2 cellular contexts compared by ENCODE assay signal in genomic region chr21:39595465-39595864, GRCh38.
TF ChIP-seq lines count a peak whose summit lies in the region.

No MANE protein-coding gene starts in this region.

TF ChIP-seq in GM23338, 12 proteins besides CTCF, POLR2A, EP300 and RAD21:
- TF ChIP-seq, protein P1, sequence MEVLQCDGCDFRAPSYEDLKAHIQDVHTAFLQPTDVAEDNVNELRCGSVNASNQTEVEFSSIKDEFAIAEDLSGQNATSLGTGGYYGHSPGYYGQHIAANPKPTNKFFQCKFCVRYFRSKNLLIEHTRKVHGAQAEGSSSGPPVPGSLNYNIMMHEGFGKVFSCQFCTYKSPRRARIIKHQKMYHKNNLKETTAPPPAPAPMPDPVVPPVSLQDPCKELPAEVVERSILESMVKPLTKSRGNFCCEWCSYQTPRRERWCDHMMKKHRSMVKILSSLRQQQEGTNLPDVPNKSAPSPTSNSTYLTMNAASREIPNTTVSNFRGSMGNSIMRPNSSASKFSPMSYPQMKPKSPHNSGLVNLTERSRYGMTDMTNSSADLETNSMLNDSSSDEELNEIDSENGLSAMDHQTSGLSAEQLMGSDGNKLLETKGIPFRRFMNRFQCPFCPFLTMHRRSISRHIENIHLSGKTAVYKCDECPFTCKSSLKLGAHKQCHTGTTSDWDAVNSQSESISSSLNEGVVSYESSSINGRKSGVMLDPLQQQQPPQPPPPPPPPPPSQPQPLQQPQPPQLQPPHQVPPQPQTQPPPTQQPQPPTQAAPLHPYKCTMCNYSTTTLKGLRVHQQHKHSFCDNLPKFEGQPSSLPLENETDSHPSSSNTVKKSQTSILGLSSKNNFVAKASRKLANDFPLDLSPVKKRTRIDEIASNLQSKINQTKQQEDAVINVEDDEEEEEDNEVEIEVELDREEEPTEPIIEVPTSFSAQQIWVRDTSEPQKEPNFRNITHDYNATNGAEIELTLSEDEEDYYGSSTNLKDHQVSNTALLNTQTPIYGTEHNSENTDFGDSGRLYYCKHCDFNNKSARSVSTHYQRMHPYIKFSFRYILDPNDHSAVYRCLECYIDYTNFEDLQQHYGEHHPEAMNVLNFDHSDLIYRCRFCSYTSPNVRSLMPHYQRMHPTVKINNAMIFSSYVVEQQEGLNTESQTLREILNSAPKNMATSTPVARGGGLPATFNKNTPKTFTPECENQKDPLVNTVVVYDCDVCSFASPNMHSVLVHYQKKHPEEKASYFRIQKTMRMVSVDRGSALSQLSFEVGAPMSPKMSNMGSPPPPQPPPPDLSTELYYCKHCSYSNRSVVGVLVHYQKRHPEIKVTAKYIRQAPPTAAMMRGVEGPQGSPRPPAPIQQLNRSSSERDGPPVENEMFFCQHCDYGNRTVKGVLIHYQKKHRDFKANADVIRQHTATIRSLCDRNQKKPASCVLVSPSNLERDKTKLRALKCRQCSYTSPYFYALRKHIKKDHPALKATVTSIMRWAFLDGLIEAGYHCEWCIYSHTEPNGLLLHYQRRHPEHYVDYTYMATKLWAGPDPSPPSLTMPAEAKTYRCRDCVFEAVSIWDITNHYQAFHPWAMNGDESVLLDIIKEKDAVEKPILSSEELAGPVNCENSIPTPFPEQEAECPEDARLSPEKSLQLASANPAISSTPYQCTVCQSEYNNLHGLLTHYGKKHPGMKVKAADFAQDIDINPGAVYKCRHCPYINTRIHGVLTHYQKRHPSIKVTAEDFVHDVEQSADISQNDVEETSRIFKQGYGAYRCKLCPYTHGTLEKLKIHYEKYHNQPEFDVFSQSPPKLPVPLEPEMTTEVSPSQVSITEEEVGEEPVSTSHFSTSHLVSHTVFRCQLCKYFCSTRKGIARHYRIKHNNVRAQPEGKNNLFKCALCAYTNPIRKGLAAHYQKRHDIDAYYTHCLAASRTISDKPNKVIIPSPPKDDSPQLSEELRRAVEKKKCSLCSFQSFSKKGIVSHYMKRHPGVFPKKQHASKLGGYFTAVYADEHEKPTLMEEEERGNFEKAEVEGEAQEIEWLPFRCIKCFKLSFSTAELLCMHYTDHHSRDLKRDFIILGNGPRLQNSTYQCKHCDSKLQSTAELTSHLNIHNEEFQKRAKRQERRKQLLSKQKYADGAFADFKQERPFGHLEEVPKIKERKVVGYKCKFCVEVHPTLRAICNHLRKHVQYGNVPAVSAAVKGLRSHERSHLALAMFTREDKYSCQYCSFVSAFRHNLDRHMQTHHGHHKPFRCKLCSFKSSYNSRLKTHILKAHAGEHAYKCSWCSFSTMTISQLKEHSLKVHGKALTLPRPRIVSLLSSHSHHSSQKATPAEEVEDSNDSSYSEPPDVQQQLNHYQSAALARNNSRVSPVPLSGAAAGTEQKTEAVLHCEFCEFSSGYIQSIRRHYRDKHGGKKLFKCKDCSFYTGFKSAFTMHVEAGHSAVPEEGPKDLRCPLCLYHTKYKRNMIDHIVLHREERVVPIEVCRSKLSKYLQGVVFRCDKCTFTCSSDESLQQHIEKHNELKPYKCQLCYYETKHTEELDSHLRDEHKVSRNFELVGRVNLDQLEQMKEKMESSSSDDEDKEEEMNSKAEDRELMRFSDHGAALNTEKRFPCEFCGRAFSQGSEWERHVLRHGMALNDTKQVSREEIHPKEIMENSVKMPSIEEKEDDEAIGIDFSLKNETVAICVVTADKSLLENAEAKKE (CRISPR knock-in tag; IDR thresholded peaks at IDR 0.05): no peak
- TF ChIP-seq EZH2phosphoT487 (IDR thresholded peaks at IDR 0.05; ENCODE audit: unreplicated experiment) (no peak), STAT1 (IDR thresholded peaks at IDR 0.05; ENCODE audit: unreplicated experiment) (no peak), EZH2 (IDR thresholded peaks at IDR 0.05; ENCODE audit: low read depth, unreplicated experiment) (no peak), JUNB (IDR thresholded peaks at IDR 0.05; ENCODE audit: unreplicated experiment) (no peak)
- TF ChIP-seq, protein P2, sequence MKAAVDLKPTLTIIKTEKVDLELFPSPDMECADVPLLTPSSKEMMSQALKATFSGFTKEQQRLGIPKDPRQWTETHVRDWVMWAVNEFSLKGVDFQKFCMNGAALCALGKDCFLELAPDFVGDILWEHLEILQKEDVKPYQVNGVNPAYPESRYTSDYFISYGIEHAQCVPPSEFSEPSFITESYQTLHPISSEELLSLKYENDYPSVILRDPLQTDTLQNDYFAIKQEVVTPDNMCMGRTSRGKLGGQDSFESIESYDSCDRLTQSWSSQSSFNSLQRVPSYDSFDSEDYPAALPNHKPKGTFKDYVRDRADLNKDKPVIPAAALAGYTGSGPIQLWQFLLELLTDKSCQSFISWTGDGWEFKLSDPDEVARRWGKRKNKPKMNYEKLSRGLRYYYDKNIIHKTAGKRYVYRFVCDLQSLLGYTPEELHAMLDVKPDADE (IDR thresholded peaks at IDR 0.05): no peak

TF ChIP-seq in neural cell, 6 proteins besides CTCF, POLR2A, EP300 and RAD21:
- TF ChIP-seq REST (IDR thresholded peaks at IDR 0.05; ENCODE audit: borderline replicate concordance): peak; percentile 90
- TF ChIP-seq POLR2AphosphoS5 (IDR thresholded peaks at IDR 0.05): peak; percentile 53
- no peak for TF ChIP-seq TAF1 (IDR thresholded peaks at IDR 0.05; ENCODE audit: low read depth)
